In the genomic region with DNA sequence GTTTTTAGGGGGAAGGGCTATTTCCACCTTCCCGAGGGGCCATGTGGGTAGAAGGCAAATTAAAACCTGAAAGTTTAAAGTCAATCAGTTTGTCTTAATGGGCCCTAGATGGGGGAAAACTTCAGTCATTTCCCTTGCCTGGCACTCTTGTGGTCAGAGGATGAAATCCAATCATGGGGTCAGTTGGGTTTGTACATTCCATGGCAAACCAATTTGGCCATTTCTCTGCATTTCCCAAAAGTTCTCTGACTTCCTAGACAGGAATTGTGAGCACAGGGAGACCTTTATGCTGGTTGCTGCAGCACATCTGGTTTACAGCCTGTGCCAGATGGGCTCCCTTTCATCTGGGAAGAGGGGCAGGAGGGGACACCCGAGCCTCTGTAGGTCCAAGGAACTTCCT, we compare ENCODE assay signal across 1 cellular context.
TF ChIP-seq lines count a peak whose summit lies in the region.

No MANE protein-coding gene starts in this region.

TF ChIP-seq in GM23338, 12 proteins besides CTCF, POLR2A, EP300 and RAD21 (continued from another document):
- TF ChIP-seq, protein P1, sequence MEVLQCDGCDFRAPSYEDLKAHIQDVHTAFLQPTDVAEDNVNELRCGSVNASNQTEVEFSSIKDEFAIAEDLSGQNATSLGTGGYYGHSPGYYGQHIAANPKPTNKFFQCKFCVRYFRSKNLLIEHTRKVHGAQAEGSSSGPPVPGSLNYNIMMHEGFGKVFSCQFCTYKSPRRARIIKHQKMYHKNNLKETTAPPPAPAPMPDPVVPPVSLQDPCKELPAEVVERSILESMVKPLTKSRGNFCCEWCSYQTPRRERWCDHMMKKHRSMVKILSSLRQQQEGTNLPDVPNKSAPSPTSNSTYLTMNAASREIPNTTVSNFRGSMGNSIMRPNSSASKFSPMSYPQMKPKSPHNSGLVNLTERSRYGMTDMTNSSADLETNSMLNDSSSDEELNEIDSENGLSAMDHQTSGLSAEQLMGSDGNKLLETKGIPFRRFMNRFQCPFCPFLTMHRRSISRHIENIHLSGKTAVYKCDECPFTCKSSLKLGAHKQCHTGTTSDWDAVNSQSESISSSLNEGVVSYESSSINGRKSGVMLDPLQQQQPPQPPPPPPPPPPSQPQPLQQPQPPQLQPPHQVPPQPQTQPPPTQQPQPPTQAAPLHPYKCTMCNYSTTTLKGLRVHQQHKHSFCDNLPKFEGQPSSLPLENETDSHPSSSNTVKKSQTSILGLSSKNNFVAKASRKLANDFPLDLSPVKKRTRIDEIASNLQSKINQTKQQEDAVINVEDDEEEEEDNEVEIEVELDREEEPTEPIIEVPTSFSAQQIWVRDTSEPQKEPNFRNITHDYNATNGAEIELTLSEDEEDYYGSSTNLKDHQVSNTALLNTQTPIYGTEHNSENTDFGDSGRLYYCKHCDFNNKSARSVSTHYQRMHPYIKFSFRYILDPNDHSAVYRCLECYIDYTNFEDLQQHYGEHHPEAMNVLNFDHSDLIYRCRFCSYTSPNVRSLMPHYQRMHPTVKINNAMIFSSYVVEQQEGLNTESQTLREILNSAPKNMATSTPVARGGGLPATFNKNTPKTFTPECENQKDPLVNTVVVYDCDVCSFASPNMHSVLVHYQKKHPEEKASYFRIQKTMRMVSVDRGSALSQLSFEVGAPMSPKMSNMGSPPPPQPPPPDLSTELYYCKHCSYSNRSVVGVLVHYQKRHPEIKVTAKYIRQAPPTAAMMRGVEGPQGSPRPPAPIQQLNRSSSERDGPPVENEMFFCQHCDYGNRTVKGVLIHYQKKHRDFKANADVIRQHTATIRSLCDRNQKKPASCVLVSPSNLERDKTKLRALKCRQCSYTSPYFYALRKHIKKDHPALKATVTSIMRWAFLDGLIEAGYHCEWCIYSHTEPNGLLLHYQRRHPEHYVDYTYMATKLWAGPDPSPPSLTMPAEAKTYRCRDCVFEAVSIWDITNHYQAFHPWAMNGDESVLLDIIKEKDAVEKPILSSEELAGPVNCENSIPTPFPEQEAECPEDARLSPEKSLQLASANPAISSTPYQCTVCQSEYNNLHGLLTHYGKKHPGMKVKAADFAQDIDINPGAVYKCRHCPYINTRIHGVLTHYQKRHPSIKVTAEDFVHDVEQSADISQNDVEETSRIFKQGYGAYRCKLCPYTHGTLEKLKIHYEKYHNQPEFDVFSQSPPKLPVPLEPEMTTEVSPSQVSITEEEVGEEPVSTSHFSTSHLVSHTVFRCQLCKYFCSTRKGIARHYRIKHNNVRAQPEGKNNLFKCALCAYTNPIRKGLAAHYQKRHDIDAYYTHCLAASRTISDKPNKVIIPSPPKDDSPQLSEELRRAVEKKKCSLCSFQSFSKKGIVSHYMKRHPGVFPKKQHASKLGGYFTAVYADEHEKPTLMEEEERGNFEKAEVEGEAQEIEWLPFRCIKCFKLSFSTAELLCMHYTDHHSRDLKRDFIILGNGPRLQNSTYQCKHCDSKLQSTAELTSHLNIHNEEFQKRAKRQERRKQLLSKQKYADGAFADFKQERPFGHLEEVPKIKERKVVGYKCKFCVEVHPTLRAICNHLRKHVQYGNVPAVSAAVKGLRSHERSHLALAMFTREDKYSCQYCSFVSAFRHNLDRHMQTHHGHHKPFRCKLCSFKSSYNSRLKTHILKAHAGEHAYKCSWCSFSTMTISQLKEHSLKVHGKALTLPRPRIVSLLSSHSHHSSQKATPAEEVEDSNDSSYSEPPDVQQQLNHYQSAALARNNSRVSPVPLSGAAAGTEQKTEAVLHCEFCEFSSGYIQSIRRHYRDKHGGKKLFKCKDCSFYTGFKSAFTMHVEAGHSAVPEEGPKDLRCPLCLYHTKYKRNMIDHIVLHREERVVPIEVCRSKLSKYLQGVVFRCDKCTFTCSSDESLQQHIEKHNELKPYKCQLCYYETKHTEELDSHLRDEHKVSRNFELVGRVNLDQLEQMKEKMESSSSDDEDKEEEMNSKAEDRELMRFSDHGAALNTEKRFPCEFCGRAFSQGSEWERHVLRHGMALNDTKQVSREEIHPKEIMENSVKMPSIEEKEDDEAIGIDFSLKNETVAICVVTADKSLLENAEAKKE (CRISPR knock-in tag; IDR thresholded peaks at IDR 0.05): no peak
- TF ChIP-seq EZH2phosphoT487 (IDR thresholded peaks at IDR 0.05; ENCODE audit: unreplicated experiment) (no peak), JUNB (IDR thresholded peaks at IDR 0.05; ENCODE audit: unreplicated experiment) (no peak), ZNF114 (CRISPR knock-in tag; IDR thresholded peaks at IDR 0.05) (no peak)
- TF ChIP-seq, protein P2, sequence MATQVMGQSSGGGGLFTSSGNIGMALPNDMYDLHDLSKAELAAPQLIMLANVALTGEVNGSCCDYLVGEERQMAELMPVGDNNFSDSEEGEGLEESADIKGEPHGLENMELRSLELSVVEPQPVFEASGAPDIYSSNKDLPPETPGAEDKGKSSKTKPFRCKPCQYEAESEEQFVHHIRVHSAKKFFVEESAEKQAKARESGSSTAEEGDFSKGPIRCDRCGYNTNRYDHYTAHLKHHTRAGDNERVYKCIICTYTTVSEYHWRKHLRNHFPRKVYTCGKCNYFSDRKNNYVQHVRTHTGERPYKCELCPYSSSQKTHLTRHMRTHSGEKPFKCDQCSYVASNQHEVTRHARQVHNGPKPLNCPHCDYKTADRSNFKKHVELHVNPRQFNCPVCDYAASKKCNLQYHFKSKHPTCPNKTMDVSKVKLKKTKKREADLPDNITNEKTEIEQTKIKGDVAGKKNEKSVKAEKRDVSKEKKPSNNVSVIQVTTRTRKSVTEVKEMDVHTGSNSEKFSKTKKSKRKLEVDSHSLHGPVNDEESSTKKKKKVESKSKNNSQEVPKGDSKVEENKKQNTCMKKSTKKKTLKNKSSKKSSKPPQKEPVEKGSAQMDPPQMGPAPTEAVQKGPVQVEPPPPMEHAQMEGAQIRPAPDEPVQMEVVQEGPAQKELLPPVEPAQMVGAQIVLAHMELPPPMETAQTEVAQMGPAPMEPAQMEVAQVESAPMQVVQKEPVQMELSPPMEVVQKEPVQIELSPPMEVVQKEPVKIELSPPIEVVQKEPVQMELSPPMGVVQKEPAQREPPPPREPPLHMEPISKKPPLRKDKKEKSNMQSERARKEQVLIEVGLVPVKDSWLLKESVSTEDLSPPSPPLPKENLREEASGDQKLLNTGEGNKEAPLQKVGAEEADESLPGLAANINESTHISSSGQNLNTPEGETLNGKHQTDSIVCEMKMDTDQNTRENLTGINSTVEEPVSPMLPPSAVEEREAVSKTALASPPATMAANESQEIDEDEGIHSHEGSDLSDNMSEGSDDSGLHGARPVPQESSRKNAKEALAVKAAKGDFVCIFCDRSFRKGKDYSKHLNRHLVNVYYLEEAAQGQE (IDR thresholded peaks at IDR 0.05; ENCODE audit: unreplicated experiment): no peak
